In the genomic region with DNA sequence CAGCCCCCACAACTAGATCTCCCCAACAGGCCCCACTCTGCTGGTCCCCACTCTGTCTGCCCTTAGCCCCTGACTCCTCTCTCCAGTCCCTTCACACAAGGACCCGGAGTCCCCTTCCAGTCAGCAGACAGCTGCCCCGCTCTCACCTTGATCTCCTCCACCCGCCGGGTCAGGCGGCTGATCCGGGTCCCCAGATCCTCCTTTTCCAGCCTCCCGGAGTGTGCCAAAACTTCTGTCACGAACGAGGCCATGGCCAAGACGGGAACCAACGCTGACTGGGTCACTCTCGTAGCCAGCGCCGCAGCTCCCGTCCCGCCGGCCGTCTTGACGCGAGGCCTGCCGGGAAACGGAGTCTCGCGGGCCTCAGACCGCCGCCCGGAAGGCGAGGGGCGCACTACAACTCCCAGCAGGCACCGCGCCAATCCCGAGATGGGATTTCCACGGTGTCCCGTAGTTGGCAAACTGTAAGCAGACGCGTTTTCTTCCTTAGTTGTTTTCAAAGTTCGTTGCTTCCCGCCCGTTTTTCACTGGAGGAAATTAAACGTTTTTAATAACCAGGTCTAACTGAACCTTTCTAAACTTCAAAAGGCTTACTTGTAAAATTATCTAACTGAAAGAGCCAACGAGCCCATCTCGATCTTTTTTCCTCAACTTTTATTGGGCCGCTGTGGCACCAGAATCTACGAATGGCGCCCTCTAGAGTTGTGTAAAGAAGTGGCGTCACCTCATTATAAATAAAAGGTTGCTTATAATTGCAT, we compare ENCODE assay signal across 8 cellular contexts. TPM values are rescaled to one million over a fixed set of nuclear protein-coding genes. Genes with fewer than 3 reads are reported as not detected.
DNase-seq lines count a peak whose midpoint lies in the region; ATAC-seq, FAIRE-seq and TF ChIP-seq lines count a peak whose summit lies in the region.

A gene with protein sequence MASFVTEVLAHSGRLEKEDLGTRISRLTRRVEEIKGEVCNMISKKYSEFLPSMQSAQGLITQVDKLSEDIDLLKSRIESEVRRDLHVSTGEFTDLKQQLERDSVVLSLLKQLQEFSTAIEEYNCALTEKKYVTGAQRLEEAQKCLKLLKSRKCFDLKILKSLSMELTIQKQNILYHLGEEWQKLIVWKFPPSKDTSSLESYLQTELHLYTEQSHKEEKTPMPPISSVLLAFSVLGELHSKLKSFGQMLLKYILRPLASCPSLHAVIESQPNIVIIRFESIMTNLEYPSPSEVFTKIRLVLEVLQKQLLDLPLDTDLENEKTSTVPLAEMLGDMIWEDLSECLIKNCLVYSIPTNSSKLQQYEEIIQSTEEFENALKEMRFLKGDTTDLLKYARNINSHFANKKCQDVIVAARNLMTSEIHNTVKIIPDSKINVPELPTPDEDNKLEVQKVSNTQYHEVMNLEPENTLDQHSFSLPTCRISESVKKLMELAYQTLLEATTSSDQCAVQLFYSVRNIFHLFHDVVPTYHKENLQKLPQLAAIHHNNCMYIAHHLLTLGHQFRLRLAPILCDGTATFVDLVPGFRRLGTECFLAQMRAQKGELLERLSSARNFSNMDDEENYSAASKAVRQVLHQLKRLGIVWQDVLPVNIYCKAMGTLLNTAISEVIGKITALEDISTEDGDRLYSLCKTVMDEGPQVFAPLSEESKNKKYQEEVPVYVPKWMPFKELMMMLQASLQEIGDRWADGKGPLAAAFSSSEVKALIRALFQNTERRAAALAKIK (minus strand): TSS at position 277 of the 758 bp plus-strand sequence. CDS start 26 bp downstream, at position 251.

- no peaks in the 10 kb centered on the region for H3K4me1 ChIP-seq in ES-I3 (ENCODE audit: insufficient read depth, low read length)
- peaks cover 11% of the 10 kb centered on the region for H3K4me1 ChIP-seq in RWPE2 (ENCODE audit: insufficient read depth, poor library complexity, severe bottlenecking)

- peaks cover 22% of the 10 kb centered on the region for H3K4me1 Mint-ChIP-seq in activated T-helper 2 cell treated with anti-CD3 and anti-CD28 coated beads, Interferon-gamma antibody, Interleukin-2, Interleukin-4, amounts not matched to agents 10 μg/mL and 5 μg/mL and 100 μg/mL, durations not matched to agents 14 hours and 24 hours and 36 hours (ENCODE audit: low read depth)
- peaks cover 11 to 32% (median 24%) of the 10 kb centered on the region in 4 donors for H3K4me1 Mint-ChIP-seq in naive thymus-derived CD8-positive, alpha-beta T cell

- H3K36me3 ChIP-seq in ES-I3 (ENCODE audit: insufficient read depth, low read length) (peaks cover 2% of the 10 kb centered on the region; the same call in 1 of the 2 replicates), RWPE2 (ENCODE audit: low read depth) (peaks cover 22% of the 10 kb centered on the region)

- peaks cover 29% of the 10 kb centered on the region for H3K36me3 Mint-ChIP-seq in activated T-helper 2 cell treated with anti-CD3 and anti-CD28 coated beads, Interferon-gamma antibody, Interleukin-2, Interleukin-4, amounts not matched to agents 10 μg/mL and 5 μg/mL and 100 μg/mL, durations not matched to agents 14 hours and 24 hours and 36 hours (ENCODE audit: low read depth)
- peaks cover 0 to 5% (median 2%) of the 10 kb centered on the region in 3 donors for H3K36me3 Mint-ChIP-seq in naive thymus-derived CD8-positive, alpha-beta T cell

- H3K27me3 ChIP-seq in RWPE2 (ENCODE audit: insufficient read depth, poor library complexity, severe bottlenecking), result no peaks in the 10 kb centered on the region

- TF ChIP-seq POLR2A in H54 (IDR thresholded peaks at IDR 0.05; ENCODE audit: low read depth, low read length), result peak; percentile 76

- peak within 1 kb of the TSS; percentile 63 for H3K4me3 ChIP-seq in RWPE2 (ENCODE audit: severe bottlenecking)
- peak within 1 kb of the TSS; percentile 98 for H3K4me3 ChIP-seq in fibroblast of mammary gland (ENCODE audit: control insufficient read depth, low read depth, low read length)

- ATAC-seq in RWPE2 (ENCODE audit: low read depth), result peak; percentile 96
- ATAC-seq in naive thymus-derived CD8-positive, alpha-beta T cell, result peak; percentile 96 to 97

- peaks cover 12% of the 10 kb centered on the region for H3K27me3 Mint-ChIP-seq in activated T-helper 2 cell treated with anti-CD3 and anti-CD28 coated beads, Interferon-gamma antibody, Interleukin-2, Interleukin-4, amounts not matched to agents 10 μg/mL and 5 μg/mL and 100 μg/mL, durations not matched to agents 14 hours and 24 hours and 36 hours (ENCODE audit: low read depth)
- H3K27me3 Mint-ChIP-seq in naive thymus-derived CD8-positive, alpha-beta T cell, result peaks cover 0 to 5% (median 0%) of the 10 kb centered on the region in 5 donors

- peak; percentile 65 for FAIRE-seq in H54 (lab: Jason Lieb, UNC)

- H3K27ac ChIP-seq in RWPE2 (ENCODE audit: poor library complexity, severe bottlenecking), result peak within 1 kb of the TSS; percentile 22

- H3K4me3 Mint-ChIP-seq in activated T-helper 2 cell treated with anti-CD3 and anti-CD28 coated beads, Interferon-gamma antibody, Interleukin-2, Interleukin-4, amounts not matched to agents 10 μg/mL and 5 μg/mL and 100 μg/mL, durations not matched to agents 14 hours and 24 hours and 36 hours (ENCODE audit: low read depth), result peak within 1 kb of the TSS; percentile 98
- H3K4me3 Mint-ChIP-seq in naive thymus-derived CD8-positive, alpha-beta T cell, result peak within 1 kb of the TSS; percentile 90 to 100 (median 98)

- TF ChIP-seq CTCF in RWPE2 (IDR thresholded peaks at IDR 0.05; ENCODE audit: poor library complexity, severe bottlenecking), result peak; percentile 98
- TF ChIP-seq CTCF in fibroblast of mammary gland (conservative IDR thresholded peaks at IDR 0.05; ENCODE audit: control insufficient read depth, insufficient read depth, low read depth, low read length), result peak; percentile 76

- peak within 1 kb of the TSS; percentile 96 for H3K9ac ChIP-seq in ES-I3 (ENCODE audit: low read depth, low read length)

- H3K9me3 ChIP-seq in ES-I3 (ENCODE audit: control insufficient read depth, insufficient read depth, low read length) (no peaks in the 10 kb centered on the region), RWPE2 (ENCODE audit: severe bottlenecking) (no peaks in the 10 kb centered on the region)

- intact Hi-C loops in activated T-helper 2 cell treated with anti-CD3 and anti-CD28 coated beads, Interferon-gamma antibody, Interleukin-2, Interleukin-4, amounts not matched to agents 10 μg/mL and 5 μg/mL and 100 μg/mL, durations not matched to agents 14 hours and 24 hours and 36 hours (cut with micrococcal nuclease), result loop anchor here (2.0 to 10.0 kb wide), 5 partner anchors 101 to 1549 kb away; partner anchors contain the start of genes PTS, TTC12 and USP28

- H3K27ac Mint-ChIP-seq in activated T-helper 2 cell treated with anti-CD3 and anti-CD28 coated beads, Interferon-gamma antibody, Interleukin-2, Interleukin-4, amounts not matched to agents 10 μg/mL and 5 μg/mL and 100 μg/mL, durations not matched to agents 14 hours and 24 hours and 36 hours, result peak within 1 kb of the TSS; percentile 98
- H3K27ac Mint-ChIP-seq in naive thymus-derived CD8-positive, alpha-beta T cell, result peak within 1 kb of the TSS; percentile 88 to 98 (median 96)

- no peaks in the 10 kb centered on the region for H3K9me3 Mint-ChIP-seq in activated T-helper 2 cell treated with anti-CD3 and anti-CD28 coated beads, Interferon-gamma antibody, Interleukin-2, Interleukin-4, amounts not matched to agents 10 μg/mL and 5 μg/mL and 100 μg/mL, durations not matched to agents 14 hours and 24 hours and 36 hours
- H3K9me3 Mint-ChIP-seq in naive thymus-derived CD8-positive, alpha-beta T cell, result no peaks in the 10 kb centered on the region

- POLR2A ChIA-PET in naive thymus-derived CD8-positive, alpha-beta T cell (lab: Charles Lee), result interaction anchor here (0.6 kb wide), 1 partner anchor 186 kb away, joined by 3 read pairs; no protein-coding TSS in a partner anchor

- DNase-seq in H54 (ENCODE audit: insufficient read length, low spot score) (peak; percentile 65), LoVo (ENCODE audit: low spot score) (peak; percentile 96), RWPE2 (ENCODE audit: low spot score) (peak; percentile 95), fibroblast of mammary gland (ENCODE audit: low read depth) (peak; percentile 96)
- DNase-seq in activated T-helper 2 cell treated with anti-CD3 and anti-CD28 coated beads, Interferon-gamma antibody, Interleukin-2, Interleukin-4, amounts not matched to agents 10 μg/mL and 5 μg/mL and 100 μg/mL, durations not matched to agents 14 hours and 24 hours and 36 hours (ENCODE audit: low spot score), result peak; percentile 90
- DNase-seq in naive thymus-derived CD8-positive, alpha-beta T cell, result peak; percentile 87 to 93 (median 91)
- peak; percentile 84 to 93 (median 89) for DNase-seq in stimulated activated naive CD4-positive, alpha-beta T cell (lab: John Stamatoyannopoulos, UW)

RNA-seq across cellular contexts. Expression of the gene that starts here (rescaled TPM):
- 24.4 TPM in 2 replicates for total RNA-seq in activated T-helper 2 cell treated with anti-CD3 and anti-CD28 coated beads, Interferon-gamma antibody, Interleukin-2, Interleukin-4, amounts not matched to agents 10 μg/mL and 5 μg/mL and 100 μg/mL, durations not matched to agents 14 hours and 24 hours and 36 hours
- total RNA-seq in naive thymus-derived CD8-positive, alpha-beta T cell, result 10 to 100 TPM in 1 of 2 experiments, 1 to 10 TPM in 1; 9.8 to 11.1 TPM
- 10 to 100 TPM; 14.7 to 16.3 (median 15.6) TPM for polyA plus RNA-seq in naive thymus-derived CD8-positive, alpha-beta T cell

Comparison
In these comparisons a context has a peak if more than half of its experiments do, and no peak if none do; other contexts are left out.
1. Peak in every context shown above with its lines: DNase-seq, ATAC-seq, H3K4me3 ChIP-seq and H3K27ac ChIP-seq.